Comparison of ENCODE assay signal across 16 cellular contexts in genomic region chr15:88898736-88899135, GRCh38. TPM values are rescaled to one million over a fixed set of nuclear protein-coding genes. Genes with fewer than 3 reads are reported as not detected.
A peak's percentile ranks its signal among the peaks of the same experiment; 100 is the strongest.
DNase-seq lines count a peak whose midpoint lies in the region; ATAC-seq and TF ChIP-seq lines count a peak whose summit lies in the region.
"Had no signal": no experiment of that assay in that cellular context is flagged by ENCODE, and none has a peak within 500 bp of the region (broad histone marks: within the 10 kb centered on the region; RNA-seq: fewer than 3 reads in every experiment).

No MANE protein-coding gene starts in this region.

- H3K27me3 ChIP-seq in cardiac muscle cell (peaks cover 11% of the 10 kb centered on the region), RWPE2 (ENCODE audit: insufficient read depth, poor library complexity, severe bottlenecking) (no peaks in the 10 kb centered on the region), gastrocnemius medialis (peaks cover 10 to 15% (median 11%) of the 10 kb centered on the region in 3 donors)
- no peaks in the 10 kb centered on the region for H3K27me3 ChIP-seq in CD8-positive, alpha-beta memory T cell (ENCODE audit: insufficient read depth, low read length, poor library complexity, severe bottlenecking)

- CTCF ChIA-PET in CD8-positive, alpha-beta memory T cell (lab: Charles Lee): no interaction called here

- H3K4me1 Mint-ChIP-seq in CD8-positive, alpha-beta memory T cell: peaks cover 26 to 49% (median 48%) of the 10 kb centered on the region in 3 donors

- no peak overlapping the region for H3K4me3 Mint-ChIP-seq in CD8-positive, alpha-beta memory T cell

- intact Hi-C loops in left cardiac atrium (cut with DNase I) (loop anchor here in 1 of 2 donors (10.0 kb wide), 1 partner anchor 274 kb away; the partner anchor contains the start of gene AEN), gastrocnemius medialis (cut with DNase I; ENCODE audit: low total_unique reads) (loop anchor here (5.0 kb wide), 2 partner anchors 274 to 276 kb away; partner anchors contain the start of gene AEN)

- POLR2A ChIA-PET in CD8-positive, alpha-beta memory T cell (lab: Charles Lee): no interaction called here

- H3K27ac ChIP-seq in cardiac muscle cell (peak overlapping the region; percentile 48), RWPE2 (ENCODE audit: poor library complexity, severe bottlenecking) (no peak overlapping the region), coronary artery (peak overlapping the region; percentile 72 to 90), gastrocnemius medialis (peak overlapping the region; percentile 34 to 85 (median 79))
- no peak overlapping the region for H3K27ac ChIP-seq in CD8-positive, alpha-beta memory T cell (ENCODE audit: low read depth, low read length)
- H3K27ac ChIP-seq: 22Rv1; BLaER1 treated with 17β-estradiol and CSF1 and Interleukin-3, amounts not matched to agents 10 nM and 100 nM; Peyer's patch had no signal

- TF ChIP-seq POLR2A in gastrocnemius medialis (IDR thresholded peaks at IDR 0.05): no peak

- H3K4me1 ChIP-seq in cardiac muscle cell (ENCODE audit: low read depth): peaks cover 16% of the 10 kb centered on the region
- no peaks in the 10 kb centered on the region for H3K4me1 ChIP-seq in RWPE2 (ENCODE audit: insufficient read depth, poor library complexity, severe bottlenecking)
- H3K4me1 ChIP-seq in gastrocnemius medialis: peaks cover 22 to 48% of the 10 kb centered on the region in 2 donors
- H3K4me1 ChIP-seq in CD8-positive, alpha-beta memory T cell (ENCODE audit: insufficient read depth, low read length): peaks cover 43% of the 10 kb centered on the region

- H3K9me3 Mint-ChIP-seq in CD8-positive, alpha-beta memory T cell: no peaks in the 10 kb centered on the region

- TF ChIP-seq CTCF in cardiac muscle cell (IDR thresholded peaks at IDR 0.05; ENCODE audit: low read depth, low read length): no peak
- TF ChIP-seq CTCF in RWPE2 (IDR thresholded peaks at IDR 0.05; ENCODE audit: poor library complexity, severe bottlenecking): no peak
- TF ChIP-seq CTCF in coronary artery (IDR thresholded peaks at IDR 0.05): no peak
- TF ChIP-seq CTCF in gastrocnemius medialis (IDR thresholded peaks at IDR 0.05 in 4 of 5, conservative IDR thresholded peaks at IDR 0.05 in 1 of 5): no peak

- in situ Hi-C loops in gastrocnemius medialis (cut with MboI; ENCODE audit: low sequenced_read_pairs in 4 of 4): loop anchor here in 2 of 4 donors (10.0 kb wide), 2 partner anchors 276 to 286 kb away; no protein-coding TSS in a partner anchor

- peaks cover under 1 to 22% (median 6%) of the 10 kb centered on the region in 3 donors for H3K36me3 Mint-ChIP-seq in CD8-positive, alpha-beta memory T cell

- H3K4me3 ChIP-seq in cardiac muscle cell (no peak overlapping the region), RWPE2 (ENCODE audit: severe bottlenecking) (no peak overlapping the region), coronary artery (no peak overlapping the region), gastrocnemius medialis (no peak overlapping the region)
- H3K4me3 ChIP-seq in CD8-positive, alpha-beta memory T cell (ENCODE audit: low read length): no peak overlapping the region
- H3K4me3 ChIP-seq: BLaER1 treated with 17β-estradiol and CSF1 and Interleukin-3, amounts not matched to agents 10 nM and 100 nM; Peyer's patch had no signal

- ATAC-seq in left cardiac atrium (no peak), RWPE2 (ENCODE audit: low read depth) (no peak), gastrocnemius medialis (no peak)

- no peak for DNase-seq in cardiac muscle cell (ENCODE audit: low read depth in 1 of 2, low spot score in 1 of 2)
- no peak for DNase-seq in left cardiac atrium
- peak; percentile 61 for DNase-seq in RWPE2 (ENCODE audit: low spot score)
- DNase-seq in coronary artery (ENCODE audit: low spot score): no peak
- DNase-seq in gastrocnemius medialis: no peak
- no peak for DNase-seq in NK-92 treated with Interleukin-12 subunit alpha and Interleukin-12 subunit beta, amount 100 ng/mL, for 24 hours (lab: John Stamatoyannopoulos, UW)
- DNase-seq in CD8-positive, alpha-beta memory T cell: no peak
- DNase-seq in NCI-H526 (lab: John Stamatoyannopoulos, UW): no peak
- DNase-seq: COR-L47, DMS79, KBM-7, NCI-H1092, Peyer's patch, SIG-M5 had no signal

- H3K36me3 ChIP-seq in cardiac muscle cell: peaks cover 21% of the 10 kb centered on the region
- peaks cover 26% of the 10 kb centered on the region for H3K36me3 ChIP-seq in RWPE2 (ENCODE audit: low read depth)
- H3K36me3 ChIP-seq in gastrocnemius medialis: peaks cover 0 to 48% of the 10 kb centered on the region in 2 donors
- no peaks in the 10 kb centered on the region for H3K36me3 ChIP-seq in CD8-positive, alpha-beta memory T cell (ENCODE audit: insufficient read depth, low read length)
- H3K36me3 ChIP-seq: Peyer's patch had no signal

- H3K27me3 Mint-ChIP-seq in CD8-positive, alpha-beta memory T cell: peaks cover 0 to 4% of the 10 kb centered on the region in 2 donors

- no peak overlapping the region for H3K27ac Mint-ChIP-seq in CD8-positive, alpha-beta memory T cell

- no peaks in the 10 kb centered on the region for H3K9me3 ChIP-seq in cardiac muscle cell (ENCODE audit: low read depth)
- H3K9me3 ChIP-seq in RWPE2 (ENCODE audit: severe bottlenecking): no peaks in the 10 kb centered on the region
- no peaks in the 10 kb centered on the region for H3K9me3 ChIP-seq in gastrocnemius medialis
- no peaks in the 10 kb centered on the region for H3K9me3 ChIP-seq in CD8-positive, alpha-beta memory T cell (ENCODE audit: low read length)
- H3K9me3 ChIP-seq: BLaER1 treated with 17β-estradiol and CSF1 and Interleukin-3, amounts not matched to agents 10 nM and 100 nM; Peyer's patch had no signal

RNA-seq across cellular contexts. Expression of gene HAPLN3, which starts 3.4 kb away (rescaled TPM):
- total RNA-seq in cardiac muscle cell (9.9 and 21.7 TPM in 2 replicates), left cardiac atrium (1 to 10 TPM; 3.3 to 7.2 TPM), gastrocnemius medialis (1 to 10 TPM; 1.7 to 5.2 (median 2.1) TPM)
- polyA plus RNA-seq in cardiac muscle cell: 6.8 and 8.1 TPM in 2 replicates
- 10 to 100 TPM; 32.2 to 32.3 TPM for total RNA-seq in CD8-positive, alpha-beta memory T cell
- polyA plus RNA-seq in CD8-positive, alpha-beta memory T cell: 24.6 TPM

RNA-seq across cellular contexts. Expression of gene MFGE8, which starts 14.4 kb away (rescaled TPM):
- total RNA-seq in cardiac muscle cell: 300 and 307 TPM in 2 replicates
- 286 and 326 TPM in 2 replicates for polyA plus RNA-seq in cardiac muscle cell
- total RNA-seq in left cardiac atrium: 100 to 1,000 TPM; 250 to 412 TPM
- 100 to 1,000 TPM; 239 to 437 (median 395) TPM for total RNA-seq in gastrocnemius medialis
- total RNA-seq in CD8-positive, alpha-beta memory T cell: 10 to 100 TPM; 23.0 to 27.1 TPM
- polyA plus RNA-seq in CD8-positive, alpha-beta memory T cell: 9.6 TPM

Comparison
In these comparisons a context has a peak if more than half of its experiments do, and no peak if none do; other contexts are left out.
1. H3K27ac ChIP-seq: peak in cardiac muscle cell (single experiment), coronary artery (2 of 2) and gastrocnemius medialis (4 of 4); none in RWPE2 (single experiment) and CD8-positive, alpha-beta memory T cell (single experiment).
2. RNA of gene MFGE8, which starts 14.4 kb away (total RNA-seq): 239 to 437 TPM in gastrocnemius medialis, 250 to 412 TPM in left cardiac atrium and 300 to 307 TPM in cardiac muscle cell; 23.0 to 27.1 TPM in CD8-positive, alpha-beta memory T cell; every median in the first group is over 4 times any median in the second.